ENCODE assay signal across 12 cellular contexts in genomic region chr4:161256716-161257115, GRCh38.
DNase-seq lines count a peak whose midpoint lies in the region; ATAC-seq and TF ChIP-seq lines count a peak whose summit lies in the region.
"Had no signal": no experiment of that assay in that cellular context is flagged by ENCODE, and none has a peak within 500 bp of the region (broad histone marks: within the 10 kb centered on the region; RNA-seq: fewer than 3 reads in every experiment).

No MANE protein-coding gene starts in this region.

- 88 to 100% methylated on average over 3 to 4 of the region's 4 CpGs for WGBS in endodermal cell (ENCODE audit: insufficient coverage in 1 of 2, insufficient read length in 1 of 2), 2 experiments

- H3K27ac Mint-ChIP-seq in endodermal cell (no peak overlapping the region), immature natural killer cell (no peak overlapping the region)
- H3K27ac Mint-ChIP-seq in activated T-helper 1 cell treated with anti-CD3 and anti-CD28 coated beads, Interleukin-12 subunit alpha, Interleukin-12 subunit beta, Interleukin-2, Interleukin-4 antibody, amounts not matched to agents 30 ng/mL and 10 ng/mL and 1 ng/mL, durations not matched to agents 14 hours and 24 hours and 36 hours = no peak overlapping the region
- H3K27ac Mint-ChIP-seq: CD4-positive, CD25-positive, alpha-beta regulatory T cell had no signal

- H3K9ac ChIP-seq in NT2/D1 (ENCODE audit: insufficient read length, low read depth) (no peak overlapping the region), endodermal cell (ENCODE audit: extremely low read depth, low read length, poor library complexity, severe bottlenecking) (no peak overlapping the region)

- TF ChIP-seq CTCF in endodermal cell (conservative IDR thresholded peaks at IDR 0.05) = peak; percentile 69

- H3K4me3 ChIP-seq in NT2/D1 (ENCODE audit: insufficient read length, low read depth) (no peak overlapping the region), endodermal cell (ENCODE audit: low read length) (peak overlapping the region; percentile 19)
- H3K4me3 ChIP-seq: SJCRH30 had no signal

- no peaks in the 10 kb centered on the region for H3K36me3 ChIP-seq in NT2/D1 (ENCODE audit: insufficient read depth, insufficient read length, low read length)
- no peaks in the 10 kb centered on the region for H3K36me3 ChIP-seq in endodermal cell (ENCODE audit: control insufficient read depth, insufficient read depth, low read length)
- H3K36me3 ChIP-seq: SJCRH30 had no signal

- no peak overlapping the region for H3K27ac ChIP-seq in endodermal cell (ENCODE audit: low read depth, low read length)
- H3K27ac ChIP-seq: SJCRH30 had no signal

- H3K27me3 ChIP-seq in NT2/D1 (ENCODE audit: insufficient read depth, insufficient read length) (no peaks in the 10 kb centered on the region), endodermal cell (ENCODE audit: control insufficient read depth, insufficient read depth, low read length, poor library complexity, severe bottlenecking) (no peaks in the 10 kb centered on the region)
- H3K27me3 ChIP-seq: SJCRH30 had no signal

- H3K36me3 Mint-ChIP-seq in endodermal cell (ENCODE audit: low read depth) (peaks cover 8% of the 10 kb centered on the region), immature natural killer cell (no peaks in the 10 kb centered on the region)
- no peaks in the 10 kb centered on the region for H3K36me3 Mint-ChIP-seq in activated T-helper 1 cell treated with anti-CD3 and anti-CD28 coated beads, Interleukin-12 subunit alpha, Interleukin-12 subunit beta, Interleukin-2, Interleukin-4 antibody, amounts not matched to agents 30 ng/mL and 10 ng/mL and 1 ng/mL, durations not matched to agents 14 hours and 24 hours and 36 hours (ENCODE audit: low read depth)
- H3K36me3 Mint-ChIP-seq: CD4-positive, CD25-positive, alpha-beta regulatory T cell had no signal

- peaks cover 39% of the 10 kb centered on the region for H3K9me3 Mint-ChIP-seq in endodermal cell
- peaks cover 11 to 42% (median 25%) of the 10 kb centered on the region in 6 donors for H3K9me3 Mint-ChIP-seq in immature natural killer cell
- H3K9me3 Mint-ChIP-seq in activated T-helper 1 cell treated with anti-CD3 and anti-CD28 coated beads, Interleukin-12 subunit alpha, Interleukin-12 subunit beta, Interleukin-2, Interleukin-4 antibody, amounts not matched to agents 30 ng/mL and 10 ng/mL and 1 ng/mL, durations not matched to agents 14 hours and 24 hours and 36 hours = peaks cover 13% of the 10 kb centered on the region

- no peaks in the 10 kb centered on the region for H3K27me3 Mint-ChIP-seq in endodermal cell (ENCODE audit: insufficient read depth)
- no peaks in the 10 kb centered on the region for H3K27me3 Mint-ChIP-seq in immature natural killer cell (ENCODE audit: low read depth in 3 of 3)
- H3K27me3 Mint-ChIP-seq in activated T-helper 1 cell treated with anti-CD3 and anti-CD28 coated beads, Interleukin-12 subunit alpha, Interleukin-12 subunit beta, Interleukin-2, Interleukin-4 antibody, amounts not matched to agents 30 ng/mL and 10 ng/mL and 1 ng/mL, durations not matched to agents 14 hours and 24 hours and 36 hours (ENCODE audit: insufficient read depth) = no peaks in the 10 kb centered on the region
- H3K27me3 Mint-ChIP-seq: CD4-positive, CD25-positive, alpha-beta regulatory T cell had no signal

- intact Hi-C loops in activated T-helper 1 cell treated with anti-CD3 and anti-CD28 coated beads, Interleukin-12 subunit alpha, Interleukin-12 subunit beta, Interleukin-2, Interleukin-4 antibody, amounts not matched to agents 30 ng/mL and 10 ng/mL and 1 ng/mL, durations not matched to agents 14 hours and 24 hours and 36 hours (cut with micrococcal nuclease) = no loop called here

- no peaks in the 10 kb centered on the region for H3K4me1 Mint-ChIP-seq in endodermal cell
- H3K4me1 Mint-ChIP-seq in immature natural killer cell = no peaks in the 10 kb centered on the region
- no peaks in the 10 kb centered on the region for H3K4me1 Mint-ChIP-seq in activated T-helper 1 cell treated with anti-CD3 and anti-CD28 coated beads, Interleukin-12 subunit alpha, Interleukin-12 subunit beta, Interleukin-2, Interleukin-4 antibody, amounts not matched to agents 30 ng/mL and 10 ng/mL and 1 ng/mL, durations not matched to agents 14 hours and 24 hours and 36 hours (ENCODE audit: low read depth)
- H3K4me1 Mint-ChIP-seq: CD4-positive, CD25-positive, alpha-beta regulatory T cell had no signal

- H3K4me1 ChIP-seq in NT2/D1 (ENCODE audit: insufficient read depth, insufficient read length) = no peaks in the 10 kb centered on the region
- no peaks in the 10 kb centered on the region for H3K4me1 ChIP-seq in endodermal cell (ENCODE audit: control insufficient read depth, insufficient read depth, low read length)
- H3K4me1 ChIP-seq: SJCRH30 had no signal

- ATAC-seq in GM18867 (IDR thresholded peaks at IDR 0.05; ENCODE audit: unreplicated experiment) = peak; percentile 62

- peak; percentile 37 for DNase-seq in A172 (ENCODE audit: low spot score)
- peak; percentile 6 for DNase-seq in NT2/D1 (ENCODE audit: low read depth, low spot score)
- peak; percentile 58 for DNase-seq in endodermal cell
- no peak for DNase-seq in immature natural killer cell
- DNase-seq in activated T-helper 1 cell treated with anti-CD3 and anti-CD28 coated beads, Interleukin-12 subunit alpha, Interleukin-12 subunit beta, Interleukin-2, Interleukin-4 antibody, amounts not matched to agents 30 ng/mL and 10 ng/mL and 1 ng/mL, durations not matched to agents 14 hours and 24 hours and 36 hours (ENCODE audit: low spot score) = no peak
- DNase-seq in ureter (ENCODE audit: low spot score) = no peak
- no peak for DNase-seq in SKM-1 treated with dmso at 0.1 percent for 144 hours (lab: John Stamatoyannopoulos, UW; ENCODE audit: unreplicated experiment)
- DNase-seq: CD4-positive, CD25-positive, alpha-beta regulatory T cell; KG1; posterior cingulate gyrus had no signal

- H3K4me3 Mint-ChIP-seq in endodermal cell = no peak overlapping the region
- H3K4me3 Mint-ChIP-seq in immature natural killer cell = no peak overlapping the region
- H3K4me3 Mint-ChIP-seq in activated T-helper 1 cell treated with anti-CD3 and anti-CD28 coated beads, Interleukin-12 subunit alpha, Interleukin-12 subunit beta, Interleukin-2, Interleukin-4 antibody, amounts not matched to agents 30 ng/mL and 10 ng/mL and 1 ng/mL, durations not matched to agents 14 hours and 24 hours and 36 hours = no peak overlapping the region
- H3K4me3 Mint-ChIP-seq: CD4-positive, CD25-positive, alpha-beta regulatory T cell had no signal

- H3K9me3 ChIP-seq in NT2/D1 (ENCODE audit: insufficient read depth, low read length) (peaks cover 25% of the 10 kb centered on the region), endodermal cell (ENCODE audit: control insufficient read depth, low read length) (peaks cover 41% of the 10 kb centered on the region)
- H3K9me3 ChIP-seq: SJCRH30 had no signal

Comparison
In these comparisons a context has a peak if more than half of its experiments do, and no peak if none do; other contexts are left out.
1. DNase-seq: peak in A172 (single experiment), NT2/D1 (single experiment) and endodermal cell (single experiment); none in immature natural killer cell (0 of 3), activated T-helper 1 cell treated with anti-CD3 and anti-CD28 coated beads, Interleukin-12 subunit alpha, Interleukin-12 subunit beta, Interleukin-2, Interleukin-4 antibody, amounts not matched to agents 30 ng/mL and 10 ng/mL and 1 ng/mL, durations not matched to agents 14 hours and 24 hours and 36 hours (single experiment), ureter (single experiment) and SKM-1 treated with dmso at 0.1 percent for 144 hours (single experiment).